ENCODE assay signal across 8 cellular contexts in genomic region chr19:488505-489417, GRCh38. TPM values are rescaled to one million over a fixed set of nuclear protein-coding genes. Genes with fewer than 3 reads are reported as not detected.
A peak's percentile ranks its signal among the peaks of the same experiment; 100 is the strongest.
DNase-seq lines count a peak whose midpoint lies in the region; ATAC-seq and TF ChIP-seq lines count a peak whose summit lies in the region.

No MANE protein-coding gene starts in this region.

- no peaks in the 10 kb centered on the region for H3K36me3 ChIP-seq in PC-3 (ENCODE audit: low read depth, low read length)

- DNase-seq in Calu3 = peak; percentile 94
- peak; percentile 82 for DNase-seq in Jurkat, Clone E6-1 (ENCODE audit: low read depth, low spot score)
- peak; percentile 88 for DNase-seq in PC-3
- DNase-seq in activated T-cell treated with anti-CD3 and anti-CD28 coated beads, Interleukin-2, amount 50 U/mL, for 24 hours = peak; percentile 95
- DNase-seq in myocyte (ENCODE audit: low read depth) = peak; percentile 95
- DNase-seq in stimulated activated CD8-positive, alpha-beta memory T cell treated with anti-CD3 and anti-CD28 coated beads, Interleukin-7, amount 100 ng/mL, for 24 hours (ENCODE audit: low read depth) = peak; percentile 84

- H3K27me3 Mint-ChIP-seq in Calu3 (ENCODE audit: unreplicated experiment) = peaks cover 25% of the 10 kb centered on the region
- peaks cover 25% of the 10 kb centered on the region for H3K27me3 Mint-ChIP-seq in activated T-cell treated with anti-CD3 and anti-CD28 coated beads, Interleukin-2, amount 50 U/mL, for 24 hours

- H3K9me3 Mint-ChIP-seq in Calu3 (ENCODE audit: low read depth, unreplicated experiment) = peaks cover 2% of the 10 kb centered on the region
- H3K9me3 Mint-ChIP-seq in activated T-cell treated with anti-CD3 and anti-CD28 coated beads, Interleukin-2, amount 50 U/mL, for 24 hours = no peaks in the 10 kb centered on the region

- no peak for TF ChIP-seq CTCF in Calu3 (IDR thresholded peaks at IDR 0.05; ENCODE audit: unreplicated experiment)
- no peak for TF ChIP-seq CTCF in PC-3 (conservative IDR thresholded peaks at IDR 0.05; ENCODE audit: low read depth, low read length)

- POLR2A ChIA-PET in PC-3 (lab: Charles Lee; ENCODE audit: unreplicated experiment) = interaction anchor here (0.7 kb wide), 1 partner anchor 83 kb away, joined by 3 read pairs; no protein-coding TSS in a partner anchor

- H3K4me3 ChIP-seq in Jurkat, Clone E6-1 (ENCODE audit: low read length) = peak overlapping the region; percentile 75
- H3K4me3 ChIP-seq in PC-3 (ENCODE audit: low read length) = peak overlapping the region; percentile 84

- no peak overlapping the region for H3K27ac Mint-ChIP-seq in Calu3 (ENCODE audit: unreplicated experiment)
- H3K27ac Mint-ChIP-seq in activated T-cell treated with anti-CD3 and anti-CD28 coated beads, Interleukin-2, amount 50 U/mL, for 24 hours = peak overlapping the region; percentile 90

- no peaks in the 10 kb centered on the region for H3K27me3 ChIP-seq in PC-3 (ENCODE audit: low read length)

- H3K36me3 Mint-ChIP-seq in Calu3 (ENCODE audit: insufficient read depth, unreplicated experiment) = peaks cover 16% of the 10 kb centered on the region
- no peaks in the 10 kb centered on the region for H3K36me3 Mint-ChIP-seq in activated T-cell treated with anti-CD3 and anti-CD28 coated beads, Interleukin-2, amount 50 U/mL, for 24 hours (ENCODE audit: low read depth)

- H3K27ac ChIP-seq in PC-3 (ENCODE audit: low read length) = no peak overlapping the region

- H4K20me1 ChIP-seq in PC-3 (ENCODE audit: low read length) = no peaks in the 10 kb centered on the region

- no peaks in the 10 kb centered on the region for H3K9me3 ChIP-seq in PC-3 (ENCODE audit: low read length)

- no peaks in the 10 kb centered on the region for H3K4me1 ChIP-seq in PC-3 (ENCODE audit: insufficient read depth, low read length)

- no peaks in the 10 kb centered on the region for H3K9me2 ChIP-seq in PC-3 (replicated peaks; ENCODE audit: low read length)

- peak; percentile 66 for ATAC-seq in GM21528 (IDR thresholded peaks at IDR 0.05; ENCODE audit: low FRiP score, unreplicated experiment)
- peak; percentile 89 for ATAC-seq in PC-3
- peak; percentile 94 for ATAC-seq in esophagus mucosa

- H3K4me1 Mint-ChIP-seq in Calu3 (ENCODE audit: low read depth, unreplicated experiment) = no peaks in the 10 kb centered on the region
- H3K4me1 Mint-ChIP-seq in activated T-cell treated with anti-CD3 and anti-CD28 coated beads, Interleukin-2, amount 50 U/mL, for 24 hours (ENCODE audit: low read depth) = peaks cover 7% of the 10 kb centered on the region

- no peaks in the 10 kb centered on the region for H3F3A ChIP-seq in PC-3 (ENCODE audit: low read length, unreplicated experiment)

- peak overlapping the region; percentile 97 for H3K4me2 ChIP-seq in PC-3 (ENCODE audit: low read length)

- CTCF ChIA-PET in Calu3 (lab: Charles Lee) = interaction anchor here (0.7 kb wide), 1 partner anchor 98 kb away, joined by 3 read pairs; no protein-coding TSS in a partner anchor
- CTCF ChIA-PET in PC-3 (lab: Charles Lee) = interaction anchor here (0.9 kb wide), 1 partner anchor 18 kb away, joined by 5 read pairs; no protein-coding TSS in a partner anchor

- H3K9ac ChIP-seq in PC-3 (ENCODE audit: low read length) = peak overlapping the region; percentile 96

- peak overlapping the region; percentile 82 for H2AFZ ChIP-seq in PC-3 (ENCODE audit: low read length)

- no peaks in the 10 kb centered on the region for H3K79me2 ChIP-seq in PC-3 (ENCODE audit: low read length)

- BruUV-seq in Calu3 (replicated peaks; lab: Mats Ljungman, UMichigan) (TSS peak; percentile 79), PC-3 (replicated peaks; lab: Mats Ljungman, UMichigan) (no TSS peak)

- H3K4me3 Mint-ChIP-seq in Calu3 (ENCODE audit: low read depth, unreplicated experiment) = peak overlapping the region; percentile 51
- peak overlapping the region; percentile 81 for H3K4me3 Mint-ChIP-seq in activated T-cell treated with anti-CD3 and anti-CD28 coated beads, Interleukin-2, amount 50 U/mL, for 24 hours

- intact Hi-C loops in Calu3 (cut with micrococcal nuclease; ENCODE audit: unreplicated experiment) (no loop called here), PC-3 (cut with micrococcal nuclease) (no loop called here)

RNA-seq across cellular contexts. Expression of gene MADCAM1, which starts 7.5 kb away (rescaled TPM):
- total RNA-seq in Calu3 (2022) (0.34 and 0.47 TPM in 2 replicates), PC-3 (2014; rRNA removed) (0.11 and 0.17 TPM in 2 replicates), esophagus mucosa (0.36 TPM), myocyte (0.29 and 0.52 TPM in 2 replicates)
- polyA plus RNA-seq in Jurkat, Clone E6-1 (2012; ENCODE audit: insufficient read depth, insufficient read length) = not detected
- polyA plus RNA-seq in myocyte (2012) = 1.7 TPM

RNA-seq across cellular contexts. Expression of gene TPGS1, which starts 18.5 kb away (rescaled TPM):
- total RNA-seq in Calu3 (2022) = 8.6 and 9.0 TPM in 2 replicates
- polyA plus RNA-seq in Jurkat, Clone E6-1 (2012; ENCODE audit: insufficient read depth, insufficient read length) = 4.8 TPM
- total RNA-seq in PC-3 (2014; rRNA removed) = 28.5 and 44.0 TPM in 2 replicates
- total RNA-seq in esophagus mucosa = 14.2 TPM
- 64.5 and 75.2 TPM in 2 replicates for total RNA-seq in myocyte
- polyA plus RNA-seq in myocyte (2012) = 14.5 TPM

RNA-seq across cellular contexts. Expression of gene SHC2, which starts 27.9 kb away (rescaled TPM):
- total RNA-seq in Calu3 (2022) (8.3 and 8.4 TPM in 2 replicates), PC-3 (2014; rRNA removed) (0.18 TPM in 1 of 2 replicates, not detected in the other), esophagus mucosa (1.7 TPM), myocyte (4.4 and 7.9 TPM in 2 replicates)
- not detected for polyA plus RNA-seq in Jurkat, Clone E6-1 (2012; ENCODE audit: insufficient read depth, insufficient read length)
- polyA plus RNA-seq in myocyte (2012) = 18.2 TPM

RNA-seq across cellular contexts. Expression of gene CDC34, which starts 42.8 kb away (rescaled TPM):
- 46.1 and 50.6 TPM in 2 replicates for total RNA-seq in Calu3 (2022)
- polyA plus RNA-seq in Jurkat, Clone E6-1 (2012; ENCODE audit: insufficient read depth, insufficient read length) = 61.4 TPM
- 119 and 152 TPM in 2 replicates for total RNA-seq in PC-3 (2014; rRNA removed)
- 30.7 TPM for total RNA-seq in esophagus mucosa
- total RNA-seq in myocyte = 103 and 139 TPM in 2 replicates
- 85.6 TPM for polyA plus RNA-seq in myocyte (2012)

RNA-seq across cellular contexts. Expression of gene GZMM, which starts 55.1 kb away (rescaled TPM):
- 0.42 TPM in 1 of 2 replicates, not detected in the other for total RNA-seq in Calu3 (2022)
- not detected for polyA plus RNA-seq in Jurkat, Clone E6-1 (2012; ENCODE audit: insufficient read depth, insufficient read length)
- 0.35 TPM in 1 of 2 replicates, not detected in the other for total RNA-seq in PC-3 (2014; rRNA removed)
- not detected for total RNA-seq in esophagus mucosa
- not detected in 2 replicates for total RNA-seq in myocyte
- polyA plus RNA-seq in myocyte (2012) = 0.14 TPM
